Comparison of ENCODE assay signal across 29 cellular contexts in the genomic region with DNA sequence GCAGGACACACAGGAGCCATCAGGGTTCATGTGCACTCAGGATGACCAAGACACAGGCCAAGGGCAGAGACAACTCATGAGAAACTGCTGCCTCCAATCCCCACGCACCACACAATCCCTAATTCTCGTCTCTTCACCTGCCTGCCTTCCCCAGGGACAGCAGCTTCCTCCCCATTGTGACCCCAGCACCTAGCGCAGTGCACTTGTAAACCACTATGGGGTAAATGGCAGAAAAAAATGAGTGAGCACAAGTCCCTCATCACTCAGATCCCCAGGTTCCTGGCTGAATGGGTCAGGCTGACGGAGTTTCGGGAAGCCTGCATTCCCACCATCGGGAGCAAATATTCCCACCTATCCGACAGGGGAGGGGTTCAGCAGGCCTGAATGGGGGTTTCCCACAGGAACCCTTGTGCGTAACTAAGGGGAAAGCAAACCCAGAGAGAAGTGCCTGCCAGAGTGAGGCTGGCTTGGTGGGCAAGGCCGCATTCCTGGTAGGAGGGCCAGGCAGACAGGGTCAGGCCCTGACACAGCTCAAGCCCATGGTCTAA. TPM values are rescaled to one million over a fixed set of nuclear protein-coding genes. Genes with fewer than 3 reads are reported as not detected.
A peak's percentile ranks its signal among the peaks of the same experiment; 100 is the strongest.
DNase-seq lines count a peak whose midpoint lies in the region; ATAC-seq and TF ChIP-seq lines count a peak whose summit lies in the region.
"Had no signal": no experiment of that assay in that cellular context is flagged by ENCODE, and none has a peak within 500 bp of the region (broad histone marks: within the 10 kb centered on the region; RNA-seq: fewer than 3 reads in every experiment).

No MANE protein-coding gene starts in this region.

- no peak for ATAC-seq in activated naive CD8-positive, alpha-beta T cell treated with anti-CD3 and anti-CD28 coated beads, Interleukin-2, amount 10 ng/mL, durations not matched to agents 7 days and 5 days (ENCODE audit: low read depth)
- ATAC-seq in WTC11 (no peak), right lobe of liver (no peak), HG02840 (IDR thresholded peaks at IDR 0.05; ENCODE audit: low FRiP score, unreplicated experiment) (no peak)
- ATAC-seq: activated T-cell treated with anti-CD3 and anti-CD28 coated beads, Interleukin-2, amount 50 U/mL, for 72 hours had no signal

- H3K27me3 ChIP-seq in right lobe of liver (no peaks in the 10 kb centered on the region), tibial artery (no peaks in the 10 kb centered on the region)
- H3K27me3 ChIP-seq: colonic mucosa, neutrophil, SJSA1, suprapubic skin had no signal

- H3K9me3 ChIP-seq in right lobe of liver: no peaks in the 10 kb centered on the region
- no peaks in the 10 kb centered on the region for H3K9me3 ChIP-seq in tibial artery
- H3K9me3 ChIP-seq: colonic mucosa, neutrophil, SJSA1, suprapubic skin had no signal

- 88% methylated on average over 8 of the region's 9 CpGs for WGBS in right lobe of liver (ENCODE audit: insufficient coverage, low coverage, low lambda C conversion rate, missing lambda C conversion rate)

- H3K36me3 Mint-ChIP-seq in activated naive CD8-positive, alpha-beta T cell treated with anti-CD3 and anti-CD28 coated beads, Interleukin-2, amount 10 ng/mL, durations not matched to agents 7 days and 5 days: no peaks in the 10 kb centered on the region
- H3K36me3 Mint-ChIP-seq in activated naive CD8-positive, alpha-beta T cell treated with anti-CD3 and anti-CD28 coated beads for 36 hours: no peaks in the 10 kb centered on the region
- H3K36me3 Mint-ChIP-seq in WTC11: peaks cover 79% of the 10 kb centered on the region

- TF ChIP-seq POLR2A in right lobe of liver (IDR thresholded peaks at IDR 0.05): no peak

- DNase-seq in activated naive CD8-positive, alpha-beta T cell treated with anti-CD3 and anti-CD28 coated beads, Interleukin-2, amount 10 ng/mL, durations not matched to agents 7 days and 5 days: peak; percentile 14
- no peak for DNase-seq in activated naive CD8-positive, alpha-beta T cell treated with anti-CD3 and anti-CD28 coated beads for 36 hours
- DNase-seq in WTC11 (ENCODE audit: low spot score): peak; percentile 10
- DNase-seq in right lobe of liver: peak in 2 of 3 donors; percentile 11 to 29
- DNase-seq in tibial artery: peak; percentile 10 to 60
- DNase-seq in A172 (ENCODE audit: low spot score): no peak
- no peak for DNase-seq in hippocampal formation (lab: John Stamatoyannopoulos, UW)
- DNase-seq: activated CD4-positive, alpha-beta T cell treated with anti-CD3 and anti-CD28 coated beads, Interleukin-2, amount 50 U/mL, for 48 hours; activated CD4-positive, CD25-positive, alpha-beta regulatory T cell treated with anti-CD3 and anti-CD28 coated beads, Interleukin-2, amount 50 U/mL, for 72 hours; activated naive CD4-positive, alpha-beta T cell treated with anti-CD3 and anti-CD28 coated beads for 36 hours; activated T-cell treated with anti-CD3 and anti-CD28 coated beads, Interleukin-2, amount 50 U/mL, for 72 hours; AML-193; colonic mucosa; effector CD8-positive, alpha-beta T cell; GOT3; HFFc6; NCI-H1048; NCI-H2107; NCI-H446 treated with DMSO at 0.1 percent for 48 hours; NCI-H774; stimulated activated naive CD4-positive, alpha-beta T cell had no signal

- no peak overlapping the region for H3K4me3 ChIP-seq in right lobe of liver
- H3K4me3 ChIP-seq in tibial artery: no peak overlapping the region
- H3K4me3 ChIP-seq: colonic mucosa, SJSA1, suprapubic skin had no signal

- H3K4me1 ChIP-seq in right lobe of liver (no peaks in the 10 kb centered on the region), tibial artery (peaks cover 0 to 32% (median 9%) of the 10 kb centered on the region in 4 donors)
- H3K4me1 ChIP-seq: colonic mucosa, SJSA1 had no signal

- H3K27me3 Mint-ChIP-seq in activated naive CD8-positive, alpha-beta T cell treated with anti-CD3 and anti-CD28 coated beads, Interleukin-2, amount 10 ng/mL, durations not matched to agents 7 days and 5 days: no peaks in the 10 kb centered on the region
- no peaks in the 10 kb centered on the region for H3K27me3 Mint-ChIP-seq in activated naive CD8-positive, alpha-beta T cell treated with anti-CD3 and anti-CD28 coated beads for 36 hours
- no peaks in the 10 kb centered on the region for H3K27me3 Mint-ChIP-seq in WTC11 (ENCODE audit: low read depth)
- H3K27me3 Mint-ChIP-seq: CD4-positive, alpha-beta T cell had no signal

- POLR2A ChIA-PET in activated naive CD8-positive, alpha-beta T cell treated with anti-CD3 and anti-CD28 coated beads, Interleukin-2, amount 10 ng/mL, durations not matched to agents 7 days and 5 days (lab: Charles Lee): no interaction called here
- POLR2A ChIA-PET in WTC11 (lab: Charles Lee): no interaction called here

- intact Hi-C loops in right lobe of liver (cut with DNase I): no loop called here
- intact Hi-C loops in tibial artery (cut with DNase I; ENCODE audit: low total_unique reads): no loop called here

- H3K36me3 ChIP-seq in right lobe of liver: peaks cover 0 to 98% (median 41%) of the 10 kb centered on the region in 4 donors
- peaks cover 95 to 100% (median 100%) of the 10 kb centered on the region in 3 donors for H3K36me3 ChIP-seq in tibial artery
- H3K36me3 ChIP-seq: neutrophil, SJSA1 had no signal

- no peak for TF ChIP-seq CTCF in WTC11 (IDR thresholded peaks at IDR 0.05)
- no peak for TF ChIP-seq CTCF in right lobe of liver (IDR thresholded peaks at IDR 0.05)
- TF ChIP-seq CTCF in tibial artery (IDR thresholded peaks at IDR 0.05): no peak

- CTCF ChIA-PET in WTC11 (lab: Charles Lee): interaction anchor here (1.0 to 18.3 kb wide), 3 partner anchors 10 to 25 kb away, joined by 3 to 218 read pairs (median 15); no protein-coding TSS in a partner anchor

- no peak overlapping the region for H3K4me3 Mint-ChIP-seq in activated naive CD8-positive, alpha-beta T cell treated with anti-CD3 and anti-CD28 coated beads, Interleukin-2, amount 10 ng/mL, durations not matched to agents 7 days and 5 days
- H3K4me3 Mint-ChIP-seq in activated naive CD8-positive, alpha-beta T cell treated with anti-CD3 and anti-CD28 coated beads for 36 hours: no peak overlapping the region
- H3K4me3 Mint-ChIP-seq in WTC11: no peak overlapping the region
- H3K4me3 Mint-ChIP-seq: activated naive CD4-positive, alpha-beta T cell treated with anti-CD3 and anti-CD28 coated beads for 36 hours; activated T-cell treated with anti-CD3 and anti-CD28 coated beads, Interleukin-2, amount 50 U/mL, for 72 hours; CD4-positive, alpha-beta T cell; HFFc6; mesothelial cell of epicardium had no signal

- no peak overlapping the region for H3K27ac Mint-ChIP-seq in activated naive CD8-positive, alpha-beta T cell treated with anti-CD3 and anti-CD28 coated beads, Interleukin-2, amount 10 ng/mL, durations not matched to agents 7 days and 5 days
- H3K27ac Mint-ChIP-seq in activated naive CD8-positive, alpha-beta T cell treated with anti-CD3 and anti-CD28 coated beads for 36 hours: no peak overlapping the region
- no peak overlapping the region for H3K27ac Mint-ChIP-seq in WTC11
- H3K27ac Mint-ChIP-seq: activated naive CD4-positive, alpha-beta T cell treated with anti-CD3 and anti-CD28 coated beads for 36 hours; activated T-cell treated with anti-CD3 and anti-CD28 coated beads, Interleukin-2, amount 50 U/mL, for 72 hours; CD4-positive, alpha-beta T cell; HFFc6; mesothelial cell of epicardium had no signal

- H3K27ac ChIP-seq in right lobe of liver: no peak overlapping the region
- peak overlapping the region in 1 of 2 donors; percentile 84 for H3K27ac ChIP-seq in tibial artery
- H3K27ac ChIP-seq: colonic mucosa, neutrophil, SJSA1, suprapubic skin had no signal

- H3K4me1 Mint-ChIP-seq in activated naive CD8-positive, alpha-beta T cell treated with anti-CD3 and anti-CD28 coated beads, Interleukin-2, amount 10 ng/mL, durations not matched to agents 7 days and 5 days: no peaks in the 10 kb centered on the region
- H3K4me1 Mint-ChIP-seq in activated naive CD8-positive, alpha-beta T cell treated with anti-CD3 and anti-CD28 coated beads for 36 hours: no peaks in the 10 kb centered on the region
- H3K4me1 Mint-ChIP-seq in WTC11: no peaks in the 10 kb centered on the region
- H3K4me1 Mint-ChIP-seq: mesothelial cell of epicardium had no signal

- no peaks in the 10 kb centered on the region for H3K9me3 Mint-ChIP-seq in activated naive CD8-positive, alpha-beta T cell treated with anti-CD3 and anti-CD28 coated beads, Interleukin-2, amount 10 ng/mL, durations not matched to agents 7 days and 5 days
- H3K9me3 Mint-ChIP-seq in activated naive CD8-positive, alpha-beta T cell treated with anti-CD3 and anti-CD28 coated beads for 36 hours: no peaks in the 10 kb centered on the region
- H3K9me3 Mint-ChIP-seq in WTC11: no peaks in the 10 kb centered on the region
- H3K9me3 Mint-ChIP-seq: activated naive CD4-positive, alpha-beta T cell treated with anti-CD3 and anti-CD28 coated beads for 36 hours; activated T-cell treated with anti-CD3 and anti-CD28 coated beads, Interleukin-2, amount 50 U/mL, for 72 hours; CD4-positive, alpha-beta T cell; HFFc6; mesothelial cell of epicardium had no signal

RNA-seq across cellular contexts. Expression of a gene that starts 18.8 kb away (rescaled TPM):
- 1 to 10 TPM; 4.5 to 6.2 TPM for total RNA-seq in activated naive CD8-positive, alpha-beta T cell treated with anti-CD3 and anti-CD28 coated beads, Interleukin-2, amount 10 ng/mL, durations not matched to agents 7 days and 5 days
- total RNA-seq in activated naive CD8-positive, alpha-beta T cell treated with anti-CD3 and anti-CD28 coated beads for 36 hours: 1 to 10 TPM; 1.6 to 2.4 TPM
- total RNA-seq in WTC11 (2021): 119 to 143 TPM (median 125 TPM) in 3 replicates
- 100 to 1,000 TPM in 2 of 6 experiments, 10 to 100 TPM in 4; 65.9 to 132 (median 86.5) TPM for total RNA-seq in right lobe of liver
- total RNA-seq in A172 (2014; rRNA removed; shearing (Covaris generic)): 24.9 and 66.5 TPM in 2 replicates

RNA-seq across cellular contexts. Expression of a gene that starts 28.8 kb away (rescaled TPM):
- 10 to 100 TPM; 11.5 to 12.2 TPM for total RNA-seq in activated naive CD8-positive, alpha-beta T cell treated with anti-CD3 and anti-CD28 coated beads, Interleukin-2, amount 10 ng/mL, durations not matched to agents 7 days and 5 days
- 10 to 100 TPM; 28.2 to 29.5 TPM for total RNA-seq in activated naive CD8-positive, alpha-beta T cell treated with anti-CD3 and anti-CD28 coated beads for 36 hours
- total RNA-seq in WTC11 (2021) (23.9 to 25.1 TPM (median 24.7 TPM) in 3 replicates), right lobe of liver (10 to 100 TPM in 2 of 6 experiments, 1 to 10 TPM in 4; 5.9 to 16.0 (median 8.1) TPM)
- total RNA-seq in A172 (2014; rRNA removed; shearing (Covaris generic)): 42.7 and 49.8 TPM in 2 replicates

RNA-seq across cellular contexts. Expression of a gene that starts 28.9 kb away (rescaled TPM):
- total RNA-seq in activated naive CD8-positive, alpha-beta T cell treated with anti-CD3 and anti-CD28 coated beads, Interleukin-2, amount 10 ng/mL, durations not matched to agents 7 days and 5 days: 100 to 1,000 TPM; 260 to 263 TPM
- total RNA-seq in activated naive CD8-positive, alpha-beta T cell treated with anti-CD3 and anti-CD28 coated beads for 36 hours: 100 to 1,000 TPM; 398 to 421 TPM
- total RNA-seq in WTC11 (2021): 281 to 318 TPM (median 285 TPM) in 3 replicates
- total RNA-seq in right lobe of liver: 100 to 1,000 TPM in 2 of 6 experiments, 10 to 100 TPM in 4; 64.8 to 182 (median 80.1) TPM
- total RNA-seq in A172 (2014; rRNA removed; shearing (Covaris generic)): 556 and 560 TPM in 2 replicates

RNA-seq across cellular contexts. Expression of a gene that starts 35.4 kb away (rescaled TPM):
- total RNA-seq in activated naive CD8-positive, alpha-beta T cell treated with anti-CD3 and anti-CD28 coated beads, Interleukin-2, amount 10 ng/mL, durations not matched to agents 7 days and 5 days: 10 to 100 TPM; 17.0 to 19.9 TPM
- total RNA-seq in activated naive CD8-positive, alpha-beta T cell treated with anti-CD3 and anti-CD28 coated beads for 36 hours: 10 to 100 TPM; 17.3 to 17.9 TPM
- total RNA-seq in WTC11 (2021) (15.5 to 18.2 TPM (median 15.6 TPM) in 3 replicates), right lobe of liver (1 to 10 TPM; 2.4 to 4.5 (median 3.2) TPM)
- total RNA-seq in A172 (2014; rRNA removed; shearing (Covaris generic)): 8.1 and 14.6 TPM in 2 replicates

RNA-seq across cellular contexts. Expression of a gene that starts 39.1 kb away (rescaled TPM):
- total RNA-seq in activated naive CD8-positive, alpha-beta T cell treated with anti-CD3 and anti-CD28 coated beads, Interleukin-2, amount 10 ng/mL, durations not matched to agents 7 days and 5 days: not detected
- not detected for total RNA-seq in activated naive CD8-positive, alpha-beta T cell treated with anti-CD3 and anti-CD28 coated beads for 36 hours
- total RNA-seq in WTC11 (2021): 1.9 to 2.5 TPM (median 2.0 TPM) in 3 replicates
- total RNA-seq in right lobe of liver: not detected
- total RNA-seq in A172 (2014; rRNA removed; shearing (Covaris generic)): not detected in 2 replicates
- total RNA-seq: activated naive CD4-positive, alpha-beta T cell treated with anti-CD3 and anti-CD28 coated beads for 36 hours; activated T-cell treated with anti-CD3 and anti-CD28 coated beads, Interleukin-2, amount 50 U/mL, for 72 hours; CD4-positive, alpha-beta T cell; colonic mucosa; HFFc6; lower leg skin; SJSA1; suprapubic skin; T-helper 1 cell treated with Interleukin-12 subunit alpha and Interleukin-12 subunit beta and Interleukin-4 antibody, amounts not matched to agents 30 ng/mL and 1 ng/mL, for 36 hours had no signal

Comparison
In these comparisons a context has a peak if more than half of its experiments do, and no peak if none do; other contexts are left out.
1. DNase-seq: peak in activated naive CD8-positive, alpha-beta T cell treated with anti-CD3 and anti-CD28 coated beads, Interleukin-2, amount 10 ng/mL, durations not matched to agents 7 days and 5 days (single experiment), WTC11 (single experiment), right lobe of liver (2 of 3) and tibial artery (2 of 2); none in activated naive CD8-positive, alpha-beta T cell treated with anti-CD3 and anti-CD28 coated beads for 36 hours (single experiment), A172 (single experiment) and hippocampal formation (0 of 2).